Comparison of ENCODE assay signal across 23 cellular contexts in genomic region chr2:42310007-42310511, GRCh38. TPM values are rescaled to one million over a fixed set of nuclear protein-coding genes. Genes with fewer than 3 reads are reported as not detected.
DNase-seq lines count a peak whose midpoint lies in the region; ATAC-seq and TF ChIP-seq lines count a peak whose summit lies in the region.
"Had no signal": no experiment of that assay in that cellular context is flagged by ENCODE, and none has a peak within 500 bp of the region (broad histone marks: within the 10 kb centered on the region; RNA-seq: fewer than 3 reads in every experiment).

No MANE protein-coding gene starts in this region.

- H3K36me3 Mint-ChIP-seq in activated T-cell treated with anti-CD3 and anti-CD28 coated beads, Interleukin-2, amount 50 U/mL, for 24 hours (ENCODE audit: low read depth): peaks cover 64% of the 10 kb centered on the region
- H3K36me3 Mint-ChIP-seq in activated T-cell treated with anti-CD3 and anti-CD28 coated beads, Interleukin-2, amount 50 U/mL, for 4 hours (ENCODE audit: insufficient read depth): peaks cover 32% of the 10 kb centered on the region
- peaks cover 37% of the 10 kb centered on the region for H3K36me3 Mint-ChIP-seq in central memory CD8-positive, alpha-beta T cell (ENCODE audit: insufficient read depth)

- WGBS in lower leg skin, 2 donors: 100% methylated on average over 1 of the region's 1 CpG

- H3K27ac ChIP-seq in HEK293 (ENCODE audit: extremely low read depth, low read depth, low read length): no peak overlapping the region
- H3K27ac ChIP-seq: BLaER1 had no signal

- peaks cover 26% of the 10 kb centered on the region for H3K4me1 Mint-ChIP-seq in activated T-cell treated with anti-CD3 and anti-CD28 coated beads, Interleukin-2, amount 50 U/mL, for 24 hours (ENCODE audit: low read depth)
- peaks cover 28% of the 10 kb centered on the region for H3K4me1 Mint-ChIP-seq in activated T-cell treated with anti-CD3 and anti-CD28 coated beads, Interleukin-2, amount 50 U/mL, for 4 hours (ENCODE audit: low read depth)
- H3K4me1 Mint-ChIP-seq in central memory CD8-positive, alpha-beta T cell: peaks cover 27% of the 10 kb centered on the region

- H3K4me3 ChIP-seq in HEK293 (ENCODE audit: low read depth, low read length) (no peak overlapping the region), lower leg skin (ENCODE audit: low read depth, poor library complexity, severe bottlenecking) (no peak overlapping the region)
- H3K4me3 ChIP-seq: BLaER1, GM12878, MG63 had no signal

- H3K36me3 ChIP-seq in HEK293 (ENCODE audit: control insufficient read depth in 2 of 2, insufficient read depth in 1 of 2, low read length in 2 of 2): peaks cover 8 to 11% of the 10 kb centered on the region in 2 experiments

- H3K27ac Mint-ChIP-seq in activated T-cell treated with anti-CD3 and anti-CD28 coated beads, Interleukin-2, amount 50 U/mL, for 24 hours: peak overlapping the region; percentile 33
- H3K27ac Mint-ChIP-seq in central memory CD8-positive, alpha-beta T cell (ENCODE audit: low read depth): peak overlapping the region; percentile 46
- H3K27ac Mint-ChIP-seq: CD8-positive, alpha-beta T cell had no signal

- H3K4me1 ChIP-seq in HEK293 (ENCODE audit: control insufficient read depth, insufficient read depth, low read length): no peaks in the 10 kb centered on the region
- H3K4me1 ChIP-seq: BLaER1, Caco-2 had no signal

- H3K27me3 Mint-ChIP-seq in activated T-cell treated with anti-CD3 and anti-CD28 coated beads, Interleukin-2, amount 50 U/mL, for 24 hours: no peaks in the 10 kb centered on the region
- H3K27me3 Mint-ChIP-seq in activated T-cell treated with anti-CD3 and anti-CD28 coated beads, Interleukin-2, amount 50 U/mL, for 4 hours (ENCODE audit: low read depth): no peaks in the 10 kb centered on the region
- H3K27me3 Mint-ChIP-seq in central memory CD8-positive, alpha-beta T cell: no peaks in the 10 kb centered on the region

- H3K4me3 Mint-ChIP-seq in activated T-cell treated with anti-CD3 and anti-CD28 coated beads, Interleukin-2, amount 50 U/mL, for 24 hours: no peak overlapping the region
- no peak overlapping the region for H3K4me3 Mint-ChIP-seq in activated T-cell treated with anti-CD3 and anti-CD28 coated beads, Interleukin-2, amount 50 U/mL, for 4 hours
- no peak overlapping the region for H3K4me3 Mint-ChIP-seq in central memory CD8-positive, alpha-beta T cell
- H3K4me3 Mint-ChIP-seq: CD8-positive, alpha-beta T cell had no signal

- H3K9me3 Mint-ChIP-seq in activated T-cell treated with anti-CD3 and anti-CD28 coated beads, Interleukin-2, amount 50 U/mL, for 24 hours: no peaks in the 10 kb centered on the region
- no peaks in the 10 kb centered on the region for H3K9me3 Mint-ChIP-seq in activated T-cell treated with anti-CD3 and anti-CD28 coated beads, Interleukin-2, amount 50 U/mL, for 4 hours
- no peaks in the 10 kb centered on the region for H3K9me3 Mint-ChIP-seq in central memory CD8-positive, alpha-beta T cell
- H3K9me3 Mint-ChIP-seq: CD8-positive, alpha-beta T cell had no signal

- intact Hi-C loops in lower leg skin (cut with DNase I; ENCODE audit: low total_unique reads): no loop called here

- DNase-seq in activated T-cell treated with anti-CD3 and anti-CD28 coated beads, Interleukin-2, amount 50 U/mL, for 24 hours: no peak
- no peak for DNase-seq in activated T-cell treated with anti-CD3 and anti-CD28 coated beads, Interleukin-2, amount 50 U/mL, for 4 hours
- no peak for DNase-seq in central memory CD8-positive, alpha-beta T cell (ENCODE audit: low spot score in 2 of 2)
- DNase-seq in EL (no peak), lower leg skin (ENCODE audit: low spot score in 2 of 2) (no peak)
- DNase-seq: Caco-2; CD8-positive, alpha-beta T cell; GDM1; IMR-90; KG1; MG63; NCI-H1105 treated with DMSO at 0.1 percent for 48 hours; NCI-H146; NCI-H1930; NCI-H2107; NCI-H524; NCI-H774; SK-N-SH had no signal

- no peak for TF ChIP-seq CTCF in HEK293 (tag by site-specific recombination; IDR thresholded peaks at IDR 0.05)
- no peak for TF ChIP-seq CTCF in lower leg skin (IDR thresholded peaks at IDR 0.05)

- H3K9me3 ChIP-seq in HEK293 (ENCODE audit: control insufficient read depth, insufficient read depth, low read depth, low read length): no peaks in the 10 kb centered on the region
- H3K9me3 ChIP-seq: BLaER1, Caco-2, MG63, SK-N-SH had no signal

- CTCF ChIA-PET in HEK293 (lab: Yijun Ruan, JAX): no interaction called here

- ATAC-seq in activated T-cell treated with anti-CD3 and anti-CD28 coated beads, Interleukin-2, amount 50 U/mL, for 4 hours: no peak
- ATAC-seq in central memory CD8-positive, alpha-beta T cell (replicated peaks; ENCODE audit: extremely low read depth, poor library complexity, severe bottlenecking): no peak
- ATAC-seq in GM18909 (IDR thresholded peaks at IDR 0.05; ENCODE audit: poor library complexity, unreplicated experiment): no peak
- ATAC-seq: CD8-positive, alpha-beta T cell; HCT116 had no signal

- POLR2A ChIA-PET in HEK293 (lab: Yijun Ruan, JAX): no interaction called here

- no peak for TF ChIP-seq POLR2A in lower leg skin (IDR thresholded peaks at IDR 0.05)

TF ChIP-seq in HEK293, 187 proteins besides CTCF, POLR2A, EP300 and RAD21:
- TF ChIP-seq PRDM1 (tag by site-specific recombination; IDR thresholded peaks at IDR 0.05) (peak; percentile 98), ZNF558 (tag by site-specific recombination; IDR thresholded peaks at IDR 0.05) (no peak), ZNF610 (tag by site-specific recombination; IDR thresholded peaks at IDR 0.05; ENCODE audit: borderline replicate concordance) (no peak)

RNA-seq across cellular contexts. Expression of gene COX7A2L, which starts 51.0 kb away (rescaled TPM):
- 100 to 1,000 TPM in 1 of 3 donors, 10 to 100 TPM in 2; 89.6 to 100 (median 96.2) TPM for total RNA-seq in activated T-cell treated with anti-CD3 and anti-CD28 coated beads, Interleukin-2, amount 50 U/mL, for 4 hours
- 100 to 1,000 TPM in 1 of 4 donors, 10 to 100 TPM in 3; 92.0 to 110 (median 94.4) TPM for total RNA-seq in lower leg skin
